ENCODE assay signal across 8 cellular contexts in genomic region chr20:22403860-22404608, GRCh38.
DNase-seq lines count a peak whose midpoint lies in the region; ATAC-seq and TF ChIP-seq lines count a peak whose summit lies in the region.

No MANE protein-coding gene starts in this region.

- peak overlapping the region in 1 of 12 donors; percentile 1 for H3K27ac ChIP-seq in heart left ventricle
- H3K27ac ChIP-seq in mesodermal cell (ENCODE audit: low read depth, low read length, severe bottlenecking): peak overlapping the region; percentile 16
- peak overlapping the region in 1 of 2 donors; percentile 7 for H3K27ac ChIP-seq in aorta (ENCODE audit: low read depth in 1 of 2, low read length in 2 of 2)

- peaks cover 0 to 51% (median 8%) of the 10 kb centered on the region in 9 donors for H3K27me3 ChIP-seq in heart left ventricle
- peaks cover 0 to 2% of the 10 kb centered on the region in 2 donors for H3K27me3 ChIP-seq in aorta (ENCODE audit: control insufficient read depth in 1 of 2, insufficient read depth in 2 of 2, low read length in 1 of 2)

- peaks cover 26% of the 10 kb centered on the region for H3K27me3 Mint-ChIP-seq in activated naive CD8-positive, alpha-beta T cell treated with anti-CD3 and anti-CD28 coated beads for 36 hours

- intact Hi-C loops in heart left ventricle (cut with DNase I): no loop called here
- intact Hi-C loops in cardiac septum (cut with DNase I): no loop called here
- intact Hi-C loops in aorta (cut with DNase I): no loop called here
- intact Hi-C loops in posterior cingulate gyrus (cut with DNase I): loop anchor here (10.0 kb wide), 1 partner anchor 61 kb away; no protein-coding TSS in a partner anchor

- H3K4me1 Mint-ChIP-seq in activated naive CD8-positive, alpha-beta T cell treated with anti-CD3 and anti-CD28 coated beads for 36 hours: no peaks in the 10 kb centered on the region

- H3K9me3 ChIP-seq in heart left ventricle (no peaks in the 10 kb centered on the region), mesodermal cell (ENCODE audit: control insufficient read depth, low read length) (no peaks in the 10 kb centered on the region), aorta (ENCODE audit: control insufficient read depth, low read length) (no peaks in the 10 kb centered on the region)

- 27 to 40% (median 31%) methylated on average over 12 of the region's 12 CpGs for WGBS in heart left ventricle, 4 donors
- WGBS in mesodermal cell (ENCODE audit: insufficient coverage in 2 of 2), 2 experiments: 63 to 66% methylated on average over 10 to 11 of the region's 12 CpGs
- WGBS in aorta, 2 donors: 3 to 4% methylated on average over 12 of the region's 12 CpGs

- H3K4me1 ChIP-seq in heart left ventricle: peaks cover 0 to 5% (median 0%) of the 10 kb centered on the region in 12 donors
- H3K4me1 ChIP-seq in mesodermal cell (ENCODE audit: control insufficient read depth, insufficient read depth, low read length, poor library complexity, severe bottlenecking): peaks cover 5% of the 10 kb centered on the region
- peaks cover 0 to 3% of the 10 kb centered on the region in 2 donors for H3K4me1 ChIP-seq in aorta (ENCODE audit: control insufficient read depth in 1 of 2, insufficient read depth in 2 of 2, low read length in 2 of 2)

- H3K36me3 Mint-ChIP-seq in activated naive CD8-positive, alpha-beta T cell treated with anti-CD3 and anti-CD28 coated beads for 36 hours: no peaks in the 10 kb centered on the region
- H3K36me3 Mint-ChIP-seq in activated naive CD4-positive, alpha-beta T cell treated with anti-CD3 and anti-CD28 coated beads, Interleukin-2, amount 50 U/mL, for 72 hours: no peaks in the 10 kb centered on the region

- peaks cover 1% of the 10 kb centered on the region for H3K9me3 Mint-ChIP-seq in activated naive CD8-positive, alpha-beta T cell treated with anti-CD3 and anti-CD28 coated beads for 36 hours
- H3K9me3 Mint-ChIP-seq in activated naive CD4-positive, alpha-beta T cell treated with anti-CD3 and anti-CD28 coated beads, Interleukin-2, amount 50 U/mL, for 72 hours: peaks cover 4 to 9% of the 10 kb centered on the region in 2 donors

- H3K36me3 ChIP-seq in heart left ventricle: no peaks in the 10 kb centered on the region
- no peaks in the 10 kb centered on the region for H3K36me3 ChIP-seq in mesodermal cell (ENCODE audit: control insufficient read depth, insufficient read depth, low read length)
- no peaks in the 10 kb centered on the region for H3K36me3 ChIP-seq in aorta (ENCODE audit: control insufficient read depth in 1 of 2, insufficient read depth in 2 of 2, low read length in 1 of 2)

- H3K4me3 ChIP-seq in heart left ventricle (peak overlapping the region in 10 of 12 donors; percentile 20 to 52 (median 40)), mesodermal cell (ENCODE audit: extremely low read depth, insufficient read depth, low read length, poor library complexity, severe bottlenecking) (no peak overlapping the region), aorta (ENCODE audit: low read length in 2 of 2) (peak overlapping the region; percentile 56 to 68)

- ATAC-seq in heart left ventricle (peak in 1 of 4 donors; percentile 7), aorta (ENCODE audit: low FRiP score) (peak; percentile 53), GM18520 (IDR thresholded peaks at IDR 0.05; ENCODE audit: unreplicated experiment) (no peak)
- ATAC-seq in activated naive CD4-positive, alpha-beta T cell treated with anti-CD3 and anti-CD28 coated beads, Interleukin-2, amount 50 U/mL, for 72 hours: no peak

- DNase-seq in heart left ventricle: no peak
- no peak for DNase-seq in cardiac septum (ENCODE audit: low spot score)
- DNase-seq in activated naive CD8-positive, alpha-beta T cell treated with anti-CD3 and anti-CD28 coated beads for 36 hours: no peak
- no peak for DNase-seq in aorta
- DNase-seq in activated naive CD4-positive, alpha-beta T cell treated with anti-CD3 and anti-CD28 coated beads, Interleukin-2, amount 50 U/mL, for 72 hours (ENCODE audit: low spot score in 2 of 2): no peak
- no peak for DNase-seq in posterior cingulate gyrus

- no peak for TF ChIP-seq CTCF in heart left ventricle (IDR thresholded peaks at IDR 0.05)

- no peak for TF ChIP-seq POLR2A in heart left ventricle (IDR thresholded peaks at IDR 0.05)

- H3K27ac Mint-ChIP-seq in activated naive CD8-positive, alpha-beta T cell treated with anti-CD3 and anti-CD28 coated beads for 36 hours: no peak overlapping the region
- H3K27ac Mint-ChIP-seq in activated naive CD4-positive, alpha-beta T cell treated with anti-CD3 and anti-CD28 coated beads, Interleukin-2, amount 50 U/mL, for 72 hours: no peak overlapping the region

- H3K4me3 Mint-ChIP-seq in activated naive CD8-positive, alpha-beta T cell treated with anti-CD3 and anti-CD28 coated beads for 36 hours: peak overlapping the region; percentile 40
